Comparison of ENCODE assay signal across 8 cellular contexts in the genomic region with DNA sequence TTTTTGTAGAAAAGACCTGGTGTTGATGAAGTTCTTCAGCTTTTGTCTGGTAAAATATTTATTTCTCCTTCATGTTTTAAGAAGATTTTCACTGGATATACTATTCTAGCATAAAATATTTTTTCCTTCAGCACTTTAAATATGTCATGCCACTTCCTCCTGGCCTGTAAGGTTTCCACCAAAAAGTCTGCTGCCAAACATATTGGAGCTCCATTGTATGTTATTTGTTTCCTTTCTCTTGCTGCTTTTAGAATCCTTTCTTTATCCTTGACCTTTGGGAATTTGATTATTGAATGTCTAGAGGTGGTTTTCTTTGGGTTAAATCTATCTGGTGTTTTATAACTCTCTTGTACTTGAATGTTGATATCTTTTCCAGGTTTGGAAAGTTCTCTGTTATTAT. TPM values are rescaled to one million over a fixed set of nuclear protein-coding genes. Genes with fewer than 3 reads are reported as not detected.
"Had no signal": no experiment of that assay in that cellular context is flagged by ENCODE, and none has a peak within 500 bp of the region (broad histone marks: within the 10 kb centered on the region; RNA-seq: fewer than 3 reads in every experiment).

No MANE protein-coding gene starts in this region.

- FAIRE-seq: GM12878, GM12891, GM12892, GM18507, GM19239 had no signal

- DNase-seq: GDM1, GF-D8 had no signal

- ATAC-seq: GM12878 had no signal

- H3K4me3 ChIP-seq: GM12878 had no signal

RNA-seq across cellular contexts. Expression of a gene that starts 35.6 kb away (rescaled TPM):
- total RNA-seq: G401, GM12878 had no signal
